In genomic region chr7:90933984-90934383, GRCh38 we compare ENCODE assay signal across 26 cellular contexts.
DNase-seq lines count a peak whose midpoint lies in the region; ATAC-seq and TF ChIP-seq lines count a peak whose summit lies in the region.
"Had no signal": no experiment of that assay in that cellular context is flagged by ENCODE, and none has a peak within 500 bp of the region (broad histone marks: within the 10 kb centered on the region; RNA-seq: fewer than 3 reads in every experiment).

No MANE protein-coding gene starts in this region.

- no peaks in the 10 kb centered on the region for H3K9me3 Mint-ChIP-seq in chondrocyte (ENCODE audit: low read depth)
- H3K9me3 Mint-ChIP-seq: activated T-helper 2 cell treated with anti-CD3 and anti-CD28 coated beads, Interferon-gamma antibody, Interleukin-2, Interleukin-4, amounts not matched to agents 10 μg/mL and 5 μg/mL and 100 μg/mL, durations not matched to agents 14 hours and 24 hours and 36 hours; neural progenitor cell; T-helper 2 cell treated with Interferon-gamma antibody and Interleukin-4, amounts not matched to agents 5 μg/mL and 100 μg/mL, for 36 hours had no signal

- TF ChIP-seq CTCF in omental fat pad (IDR thresholded peaks at IDR 0.05) = no peak
- TF ChIP-seq CTCF in chondrocyte (IDR thresholded peaks at IDR 0.05) = no peak

- H3K27me3 Mint-ChIP-seq in chondrocyte (ENCODE audit: low read depth) = no peaks in the 10 kb centered on the region
- H3K27me3 Mint-ChIP-seq: activated CD4-positive, alpha-beta T cell treated with anti-CD3 and anti-CD28 coated beads for 36 hours; CD4-positive, CD25-positive, alpha-beta regulatory T cell; progenitor cell of endocrine pancreas had no signal

- intact Hi-C loops in Right ventricle myocardium superior (cut with DNase I) (no loop called here), cardiac septum (cut with DNase I) (no loop called here)

- H3K36me3 Mint-ChIP-seq in chondrocyte (ENCODE audit: low read depth) = no peaks in the 10 kb centered on the region
- H3K36me3 Mint-ChIP-seq: CD4-positive, CD25-positive, alpha-beta regulatory T cell had no signal

- H3K4me1 Mint-ChIP-seq in chondrocyte (ENCODE audit: low read depth) = peaks cover 26% of the 10 kb centered on the region

- H3K4me3 Mint-ChIP-seq in chondrocyte (ENCODE audit: unreplicated experiment) = no peak overlapping the region
- H3K4me3 Mint-ChIP-seq: activated CD4-positive, alpha-beta T cell treated with anti-CD3 and anti-CD28 coated beads for 36 hours; CD4-positive, CD25-positive, alpha-beta regulatory T cell; neural progenitor cell; T-helper 2 cell treated with Interferon-gamma antibody and Interleukin-4, amounts not matched to agents 5 μg/mL and 100 μg/mL, for 36 hours had no signal

- DNase-seq in Right ventricle myocardium superior = peak; percentile 42
- DNase-seq in cardiac septum (ENCODE audit: low spot score) = no peak
- DNase-seq in cerebellar cortex (ENCODE audit: low spot score) = peak; percentile 76
- no peak for DNase-seq in omental fat pad (ENCODE audit: low spot score)
- DNase-seq in chondrocyte (ENCODE audit: low spot score) = no peak
- DNase-seq in CD1c-positive myeloid dendritic cell (ENCODE audit: extremely low spot score) = no peak
- DNase-seq in activated CD4-positive, alpha-beta T cell treated with anti-CD3 and anti-CD28 coated beads, Interleukin-2, amount 50 U/mL, for 48 hours = no peak
- DNase-seq: activated CD4-positive, alpha-beta T cell treated with anti-CD3 and anti-CD28 coated beads for 36 hours; activated naive CD4-positive, alpha-beta T cell treated with anti-CD3 and anti-CD28 coated beads, Interleukin-2, amount 50 U/mL, for 16 hours; activated T-cell treated with anti-CD3 and anti-CD28 coated beads for 4 hours; Calu3; CD4-positive, CD25-positive, alpha-beta regulatory T cell; IMR-90; left colon; mesenchymal stem cell; NCI-H2029; NCI-H2227 treated with DMSO at 0.1 percent for 48 hours; NCI-H69; SHP77 treated with DMSO at 0.1 percent for 48 hours; stimulated activated naive CD4-positive, alpha-beta T cell treated with Interleukin-2 at 50 U/mL for 16 hours had no signal

- H3K27ac Mint-ChIP-seq in chondrocyte (ENCODE audit: unreplicated experiment) = no peak overlapping the region
- H3K27ac Mint-ChIP-seq: activated CD4-positive, alpha-beta T cell treated with anti-CD3 and anti-CD28 coated beads for 36 hours; activated T-helper 2 cell treated with anti-CD3 and anti-CD28 coated beads, Interferon-gamma antibody, Interleukin-2, Interleukin-4, amounts not matched to agents 10 μg/mL and 5 μg/mL and 100 μg/mL, durations not matched to agents 14 hours and 24 hours and 36 hours; CD4-positive, CD25-positive, alpha-beta regulatory T cell; neural progenitor cell; progenitor cell of endocrine pancreas; T-helper 2 cell treated with Interferon-gamma antibody and Interleukin-4, amounts not matched to agents 5 μg/mL and 100 μg/mL, for 36 hours had no signal

- ATAC-seq in Right ventricle myocardium superior (ENCODE audit: poor library complexity) = peak; percentile 53
- peak; percentile 41 for ATAC-seq in omental fat pad (ENCODE audit: low FRiP score)
- ATAC-seq in GM19455 (IDR thresholded peaks at IDR 0.05; ENCODE audit: unreplicated experiment) = no peak
- ATAC-seq: activated CD4-positive, alpha-beta T cell treated with anti-CD3 and anti-CD28 coated beads for 36 hours; left colon; Panc1 had no signal

Comparison
In these comparisons a context has a peak if more than half of its experiments do, and no peak if none do; other contexts are left out.
1. DNase-seq: peak in Right ventricle myocardium superior (single experiment) and cerebellar cortex (single experiment); none in cardiac septum (single experiment), omental fat pad (single experiment), chondrocyte (single experiment), CD1c-positive myeloid dendritic cell (single experiment) and activated CD4-positive, alpha-beta T cell treated with anti-CD3 and anti-CD28 coated beads, Interleukin-2, amount 50 U/mL, for 48 hours (0 of 2).